ENCODE assay signal across 11 cellular contexts in genomic region chr13:30253830-30254229, GRCh38.
"Had no signal": no experiment of that assay in that cellular context is flagged by ENCODE, and none has a peak within 500 bp of the region (broad histone marks: within the 10 kb centered on the region; RNA-seq: fewer than 3 reads in every experiment).

No MANE protein-coding gene starts in this region.

- ATAC-seq: lower lobe of right lung had no signal

- H3K36me3 ChIP-seq: ovary, WERI-Rb-1 had no signal

- H3K9ac ChIP-seq: neural progenitor cell had no signal

- H3K4me3 ChIP-seq: esophagus muscularis mucosa, lower lobe of right lung, neural progenitor cell, ovary had no signal

- H3K27ac ChIP-seq: esophagus muscularis mucosa, lower lobe of right lung, neural progenitor cell, ovary, WERI-Rb-1 had no signal

- H3K27me3 ChIP-seq: esophagus muscularis mucosa, neural progenitor cell, ovary had no signal

- H3K27ac Mint-ChIP-seq: activated CD4-positive, alpha-beta T cell treated with anti-CD3 and anti-CD28 coated beads, Interleukin-2, amount 10 ng/mL, durations not matched to agents 7 days and 5 days; activated naive CD8-positive, alpha-beta T cell treated with anti-CD3 and anti-CD28 coated beads, Interleukin-2, amount 10 ng/mL, durations not matched to agents 7 days and 5 days; neural progenitor cell had no signal

- DNase-seq: activated CD4-positive, alpha-beta T cell treated with anti-CD3 and anti-CD28 coated beads, Interleukin-2, amount 10 ng/mL, durations not matched to agents 7 days and 5 days; activated effector memory CD4-positive, alpha-beta T cell treated with anti-CD3 and anti-CD28 coated beads, Interleukin-2, amount 50 U/mL, for 16 hours; activated naive CD8-positive, alpha-beta T cell treated with anti-CD3 and anti-CD28 coated beads, Interleukin-2, amount 10 ng/mL, durations not matched to agents 7 days and 5 days; aorta; lower lobe of right lung; midbrain; ovary; stimulated activated CD4-positive, alpha-beta T cell treated with anti-CD3 and anti-CD28 coated beads, Interleukin-12 subunit alpha, Interleukin-12 subunit beta, amount 100 ng/mL, for 4 hours; WERI-Rb-1 had no signal

- H3K27me3 Mint-ChIP-seq: activated CD4-positive, alpha-beta T cell treated with anti-CD3 and anti-CD28 coated beads, Interleukin-2, amount 10 ng/mL, durations not matched to agents 7 days and 5 days; activated naive CD8-positive, alpha-beta T cell treated with anti-CD3 and anti-CD28 coated beads, Interleukin-2, amount 10 ng/mL, durations not matched to agents 7 days and 5 days had no signal

- H3K4me3 Mint-ChIP-seq: activated CD4-positive, alpha-beta T cell treated with anti-CD3 and anti-CD28 coated beads, Interleukin-2, amount 10 ng/mL, durations not matched to agents 7 days and 5 days; activated naive CD8-positive, alpha-beta T cell treated with anti-CD3 and anti-CD28 coated beads, Interleukin-2, amount 10 ng/mL, durations not matched to agents 7 days and 5 days; neural progenitor cell had no signal
